ENCODE assay signal across 14 cellular contexts in the genomic region with DNA sequence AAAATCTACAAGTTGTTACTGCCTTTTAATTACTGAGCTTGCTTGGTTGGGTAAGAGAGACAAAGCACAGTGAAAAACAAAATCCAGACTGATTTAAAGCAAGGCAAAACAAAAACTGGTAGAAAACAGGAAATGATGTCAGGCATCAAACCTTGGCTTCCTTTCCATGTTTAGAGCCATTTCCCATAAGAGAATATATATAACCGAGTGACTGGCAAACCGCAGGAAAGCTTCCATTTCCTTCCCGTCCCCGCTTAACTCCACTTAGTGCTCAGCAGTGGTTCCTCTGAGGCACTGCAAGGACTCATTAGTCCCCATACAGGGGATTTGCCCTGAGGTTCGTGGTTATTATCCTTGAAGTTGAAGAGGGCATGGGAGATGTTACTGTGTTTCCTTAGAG.
A peak's percentile ranks its signal among the peaks of the same experiment; 100 is the strongest.
DNase-seq lines count a peak whose midpoint lies in the region; ATAC-seq, FAIRE-seq and TF ChIP-seq lines count a peak whose summit lies in the region.
"Had no signal": no experiment of that assay in that cellular context is flagged by ENCODE, and none has a peak within 500 bp of the region (broad histone marks: within the 10 kb centered on the region; RNA-seq: fewer than 3 reads in every experiment).

No MANE protein-coding gene starts in this region.

- no peaks in the 10 kb centered on the region for H3K79me2 ChIP-seq in DOHH2 (ENCODE audit: control insufficient read depth, low read length)

- ATAC-seq in GM19455 (IDR thresholded peaks at IDR 0.05; ENCODE audit: unreplicated experiment): no peak

- H3K27ac ChIP-seq in DOHH2 (ENCODE audit: low read depth, low read length) (no peak overlapping the region), small intestine (ENCODE audit: low read depth in 1 of 2, low read length in 1 of 2) (peak overlapping the region in 1 of 2 donors; percentile 41)
- H3K27ac ChIP-seq: thoracic aorta had no signal

- H3K4me3 ChIP-seq in DOHH2 (ENCODE audit: low read length) (no peak overlapping the region), small intestine (ENCODE audit: low read depth in 1 of 2, low read length in 2 of 2) (no peak overlapping the region)
- H3K4me3 ChIP-seq: coronary artery, thoracic aorta had no signal

- H3K4me3 Mint-ChIP-seq in activated CD4-positive, alpha-beta memory T cell treated with anti-CD3 and anti-CD28 coated beads, Interleukin-2, amount 10 ng/mL, durations not matched to agents 7 days and 5 days: no peak overlapping the region
- H3K4me3 Mint-ChIP-seq: nephron had no signal

- peaks cover 1% of the 10 kb centered on the region for H3K27me3 Mint-ChIP-seq in activated CD4-positive, alpha-beta memory T cell treated with anti-CD3 and anti-CD28 coated beads, Interleukin-2, amount 10 ng/mL, durations not matched to agents 7 days and 5 days

- 0 out of 2 replicates have a peak overlapping the region, but pooled peaks have one; percentile 1 for H3K4me2 ChIP-seq in DOHH2 (ENCODE audit: low read length)

- H3K27me3 ChIP-seq in DOHH2 (ENCODE audit: control insufficient read depth, low read length): no peaks in the 10 kb centered on the region
- H3K27me3 ChIP-seq in small intestine (ENCODE audit: control insufficient read depth in 2 of 2, insufficient read depth in 2 of 2, low read length in 2 of 2): no peaks in the 10 kb centered on the region

- peak overlapping the region; percentile 52 for H3K27ac Mint-ChIP-seq in activated CD4-positive, alpha-beta memory T cell treated with anti-CD3 and anti-CD28 coated beads, Interleukin-2, amount 10 ng/mL, durations not matched to agents 7 days and 5 days

- H3K9me3 ChIP-seq in DOHH2 (ENCODE audit: control insufficient read depth, insufficient read depth, low read length): no peaks in the 10 kb centered on the region
- H3K9me3 ChIP-seq in small intestine (ENCODE audit: control insufficient read depth, low read depth): no peaks in the 10 kb centered on the region
- H3K9me3 ChIP-seq: thoracic aorta had no signal

- POLR2A ChIA-PET in activated CD4-positive, alpha-beta memory T cell treated with anti-CD3 and anti-CD28 coated beads, Interleukin-2, amount 10 ng/mL, durations not matched to agents 7 days and 5 days (lab: Charles Lee): no interaction called here

- TF ChIP-seq CTCF in DOHH2 (IDR thresholded peaks at IDR 0.05; ENCODE audit: low read depth, low read length, poor library complexity, severe bottlenecking): no peak

- 62 to 78% (median 69%) methylated on average over 5 of the region's 5 CpGs for WGBS in small intestine, 3 donors

- no peaks in the 10 kb centered on the region for H3F3A ChIP-seq in DOHH2 (ENCODE audit: control insufficient read depth, insufficient read depth)

- peak; percentile 7 for DNase-seq in CD1c-positive myeloid dendritic cell (ENCODE audit: extremely low spot score)
- peak; percentile 17 for DNase-seq in activated CD4-positive, alpha-beta memory T cell treated with anti-CD3 and anti-CD28 coated beads, Interleukin-2, amount 10 ng/mL, durations not matched to agents 7 days and 5 days
- peak; percentile 32 for DNase-seq in medulla oblongata (ENCODE audit: extremely low spot score)
- no peak for DNase-seq in SW 1271 (lab: John Stamatoyannopoulos, UW)
- DNase-seq in small intestine: no peak
- DNase-seq: NCI-H146, NCI-H748 treated with DMSO at 0.1 percent for 48 hours had no signal

- H3K9me3 Mint-ChIP-seq in activated CD4-positive, alpha-beta memory T cell treated with anti-CD3 and anti-CD28 coated beads, Interleukin-2, amount 10 ng/mL, durations not matched to agents 7 days and 5 days: peaks cover 24% of the 10 kb centered on the region

- H3K4me1 ChIP-seq in DOHH2 (ENCODE audit: control insufficient read depth, low read length): peaks cover 7% of the 10 kb centered on the region; the same call in 1 of the 2 replicates
- no peaks in the 10 kb centered on the region for H3K4me1 ChIP-seq in small intestine (ENCODE audit: control insufficient read depth in 2 of 2, insufficient read depth in 1 of 2, low read depth in 1 of 2, low read length in 1 of 2)

- CTCF ChIA-PET in activated CD4-positive, alpha-beta memory T cell treated with anti-CD3 and anti-CD28 coated beads, Interleukin-2, amount 10 ng/mL, durations not matched to agents 7 days and 5 days (lab: Charles Lee): no interaction called here

- FAIRE-seq in small intestine (lab: Jason Lieb, UNC): no peak
- FAIRE-seq: GM12892, H54 had no signal

- peaks cover 17% of the 10 kb centered on the region for H3K4me1 Mint-ChIP-seq in activated CD4-positive, alpha-beta memory T cell treated with anti-CD3 and anti-CD28 coated beads, Interleukin-2, amount 10 ng/mL, durations not matched to agents 7 days and 5 days
- H3K4me1 Mint-ChIP-seq: nephron had no signal

- no peaks in the 10 kb centered on the region for H3K36me3 ChIP-seq in DOHH2 (ENCODE audit: control insufficient read depth, low read length)
- H3K36me3 ChIP-seq in small intestine (ENCODE audit: control insufficient read depth in 2 of 2, insufficient read depth in 2 of 2, low read length in 2 of 2): no peaks in the 10 kb centered on the region
- H3K36me3 ChIP-seq: thoracic aorta had no signal

- H4K20me1 ChIP-seq in DOHH2 (ENCODE audit: control insufficient read depth, insufficient read depth, low read depth, low read length): no peaks in the 10 kb centered on the region

- no peaks in the 10 kb centered on the region for H3K9me2 ChIP-seq in DOHH2 (replicated peaks; ENCODE audit: control insufficient read depth, low read length)

- peaks cover 9% of the 10 kb centered on the region for H3K36me3 Mint-ChIP-seq in activated CD4-positive, alpha-beta memory T cell treated with anti-CD3 and anti-CD28 coated beads, Interleukin-2, amount 10 ng/mL, durations not matched to agents 7 days and 5 days (ENCODE audit: low read depth)

Comparison
In these comparisons a context has a peak if more than half of its experiments do, and no peak if none do; other contexts are left out.
1. DNase-seq: peak in CD1c-positive myeloid dendritic cell (single experiment), activated CD4-positive, alpha-beta memory T cell treated with anti-CD3 and anti-CD28 coated beads, Interleukin-2, amount 10 ng/mL, durations not matched to agents 7 days and 5 days (single experiment) and medulla oblongata (single experiment); none in SW 1271 (0 of 2) and small intestine (single experiment).